In the genomic region with DNA sequence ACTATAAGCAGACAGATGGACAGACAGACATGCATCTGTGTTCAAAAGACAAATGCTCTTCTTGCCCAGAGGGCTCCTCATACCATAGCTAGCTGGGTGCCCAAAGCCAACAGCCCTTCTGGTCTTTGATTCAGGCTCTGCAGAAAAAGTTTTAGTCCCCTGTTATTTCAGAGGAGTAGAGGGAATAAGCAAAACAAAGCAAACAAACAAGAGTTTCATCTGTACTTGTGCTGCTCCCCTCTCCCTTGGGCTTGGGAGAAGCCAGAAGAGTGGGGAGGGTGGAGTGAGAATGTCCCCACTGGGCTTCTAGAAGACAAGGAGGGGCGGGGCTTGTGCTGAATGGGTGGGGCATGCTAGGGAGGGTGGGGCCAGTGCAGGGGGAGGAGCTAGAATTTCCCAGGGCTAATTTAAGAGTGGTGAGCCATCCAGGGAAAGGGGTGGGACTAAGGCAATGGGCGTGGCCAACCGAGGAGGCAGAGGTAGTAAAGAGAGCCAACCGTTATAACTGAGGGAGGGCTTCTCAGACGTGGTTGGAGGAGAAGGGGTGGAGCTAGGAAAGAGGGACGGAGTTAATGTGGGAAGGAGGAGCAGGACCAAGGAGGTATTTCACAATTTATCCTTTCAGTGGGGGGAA, we compare ENCODE assay signal across 16 cellular contexts.
DNase-seq lines count a peak whose midpoint lies in the region; ATAC-seq, FAIRE-seq and TF ChIP-seq lines count a peak whose summit lies in the region.
"Had no signal": no experiment of that assay in that cellular context is flagged by ENCODE, and none has a peak within 500 bp of the region (broad histone marks: within the 10 kb centered on the region; RNA-seq: fewer than 3 reads in every experiment).

No MANE protein-coding gene starts in this region.

- H3K4me1 Mint-ChIP-seq in stimulated activated naive CD8-positive, alpha-beta T cell treated with anti-CD3 and anti-CD28 coated beads, Interleukin-15, amount 100 ng/mL, for 72 hours, result no peaks in the 10 kb centered on the region
- H3K4me1 Mint-ChIP-seq in WTC11, result no peaks in the 10 kb centered on the region
- H3K4me1 Mint-ChIP-seq: naive B cell had no signal

- no peak for TF ChIP-seq CTCF in WTC11 (IDR thresholded peaks at IDR 0.05)

- CTCF ChIA-PET in HEK293T (lab: Yijun Ruan, JAX) (no interaction called here), WTC11 (lab: Charles Lee) (interaction anchor here (1.4 kb wide), 1 partner anchor 1098 kb away, joined by 3 read pairs; no protein-coding TSS in a partner anchor)

- ATAC-seq in stimulated activated naive CD8-positive, alpha-beta T cell treated with anti-CD3 and anti-CD28 coated beads, Interleukin-15, Interleukin-2, amounts not matched to agents 100 U/mL and 50 U/mL, for 24 hours, result no peak
- no peak for ATAC-seq in stimulated activated naive CD8-positive, alpha-beta T cell treated with anti-CD3 and anti-CD28 coated beads, Interleukin-15, amount 100 ng/mL, for 72 hours
- ATAC-seq in WTC11, result peak; percentile 89
- no peak for ATAC-seq in GM19351 (IDR thresholded peaks at IDR 0.05; ENCODE audit: unreplicated experiment)
- no peak for ATAC-seq in HG02571 (IDR thresholded peaks at IDR 0.05; ENCODE audit: unreplicated experiment)

- H3K4me3 Mint-ChIP-seq in stimulated activated naive CD8-positive, alpha-beta T cell treated with anti-CD3 and anti-CD28 coated beads, Interleukin-15, amount 100 ng/mL, for 72 hours, result no peak overlapping the region
- H3K4me3 Mint-ChIP-seq in WTC11, result no peak overlapping the region
- H3K4me3 Mint-ChIP-seq: activated T-helper 1 cell treated with anti-CD3 and anti-CD28 coated beads, Interleukin-12 subunit alpha, Interleukin-12 subunit beta, Interleukin-2, Interleukin-4 antibody, amounts not matched to agents 30 ng/mL and 10 ng/mL and 1 ng/mL, durations not matched to agents 14 hours and 24 hours and 36 hours; naive B cell had no signal

- peak; percentile 7 for DNase-seq in stimulated activated naive CD8-positive, alpha-beta T cell treated with anti-CD3 and anti-CD28 coated beads, Interleukin-15, Interleukin-2, amounts not matched to agents 100 U/mL and 50 U/mL, for 24 hours
- no peak for DNase-seq in stimulated activated naive CD8-positive, alpha-beta T cell treated with anti-CD3 and anti-CD28 coated beads, Interleukin-15, amount 100 ng/mL, for 72 hours
- DNase-seq in HEK293T (ENCODE audit: extremely low spot score) (peak; percentile 60), WTC11 (ENCODE audit: low spot score) (peak; percentile 72), DMS53 (lab: John Stamatoyannopoulos, UW) (no peak), urothelium cell line (ENCODE audit: low spot score) (no peak)
- DNase-seq: activated CD4-positive, alpha-beta T cell treated with anti-CD3 and anti-CD28 coated beads for 4 hours; DMS153; naive B cell; NCI-H1694 treated with DMSO at 0.1 percent for 48 hours; NCI-H446; SHP77 treated with DMSO at 0.1 percent for 48 hours; thyroid gland had no signal

- H3K27me3 Mint-ChIP-seq in stimulated activated naive CD8-positive, alpha-beta T cell treated with anti-CD3 and anti-CD28 coated beads, Interleukin-15, amount 100 ng/mL, for 72 hours, result peaks cover 7% of the 10 kb centered on the region
- H3K27me3 Mint-ChIP-seq in WTC11 (ENCODE audit: low read depth), result no peaks in the 10 kb centered on the region

- no peaks in the 10 kb centered on the region for H3K9me3 Mint-ChIP-seq in stimulated activated naive CD8-positive, alpha-beta T cell treated with anti-CD3 and anti-CD28 coated beads, Interleukin-15, amount 100 ng/mL, for 72 hours
- H3K9me3 Mint-ChIP-seq in WTC11, result no peaks in the 10 kb centered on the region
- H3K9me3 Mint-ChIP-seq: activated T-helper 1 cell treated with anti-CD3 and anti-CD28 coated beads, Interleukin-12 subunit alpha, Interleukin-12 subunit beta, Interleukin-2, Interleukin-4 antibody, amounts not matched to agents 30 ng/mL and 10 ng/mL and 1 ng/mL, durations not matched to agents 14 hours and 24 hours and 36 hours had no signal

- no peak overlapping the region for H3K27ac Mint-ChIP-seq in stimulated activated naive CD8-positive, alpha-beta T cell treated with anti-CD3 and anti-CD28 coated beads, Interleukin-15, amount 100 ng/mL, for 72 hours
- H3K27ac Mint-ChIP-seq in WTC11, result no peak overlapping the region
- H3K27ac Mint-ChIP-seq: activated T-helper 1 cell treated with anti-CD3 and anti-CD28 coated beads, Interleukin-12 subunit alpha, Interleukin-12 subunit beta, Interleukin-2, Interleukin-4 antibody, amounts not matched to agents 30 ng/mL and 10 ng/mL and 1 ng/mL, durations not matched to agents 14 hours and 24 hours and 36 hours had no signal

- POLR2A ChIA-PET in HEK293T (lab: Yijun Ruan, JAX) (no interaction called here), WTC11 (lab: Charles Lee) (no interaction called here)

- no peak for FAIRE-seq in urothelium cell line (lab: Jason Lieb, UNC)

- H3K36me3 Mint-ChIP-seq in WTC11, result no peaks in the 10 kb centered on the region
- H3K36me3 Mint-ChIP-seq: naive B cell had no signal

TF ChIP-seq in HEK293T, 16 proteins besides CTCF, POLR2A, EP300 and RAD21:
- TF ChIP-seq TARDBP (IDR thresholded peaks at IDR 0.05) (no peak), FOXK2 (IDR thresholded peaks at IDR 0.05) (no peak), ARNT (IDR thresholded peaks at IDR 0.05) (no peak), LEF1 (IDR thresholded peaks at IDR 0.05; ENCODE audit: borderline replicate concordance) (no peak), ELF4 (IDR thresholded peaks at IDR 0.05) (no peak), FOXA1 (IDR thresholded peaks at IDR 0.05) (no peak), BHLHE40 (IDR thresholded peaks at IDR 0.05; ENCODE audit: borderline replicate concordance) (no peak)
- TF ChIP-seq, protein P1, sequence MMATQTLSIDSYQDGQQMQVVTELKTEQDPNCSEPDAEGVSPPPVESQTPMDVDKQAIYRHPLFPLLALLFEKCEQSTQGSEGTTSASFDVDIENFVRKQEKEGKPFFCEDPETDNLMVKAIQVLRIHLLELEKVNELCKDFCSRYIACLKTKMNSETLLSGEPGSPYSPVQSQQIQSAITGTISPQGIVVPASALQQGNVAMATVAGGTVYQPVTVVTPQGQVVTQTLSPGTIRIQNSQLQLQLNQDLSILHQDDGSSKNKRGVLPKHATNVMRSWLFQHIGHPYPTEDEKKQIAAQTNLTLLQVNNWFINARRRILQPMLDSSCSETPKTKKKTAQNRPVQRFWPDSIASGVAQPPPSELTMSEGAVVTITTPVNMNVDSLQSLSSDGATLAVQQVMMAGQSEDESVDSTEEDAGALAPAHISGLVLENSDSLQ (IDR thresholded peaks at IDR 0.05), result no peak

TF ChIP-seq in WTC11, 78 proteins besides CTCF, POLR2A, EP300 and RAD21:
- TF ChIP-seq NR2C2 (CRISPR knock-in tag; IDR thresholded peaks at IDR 0.05) (no peak), FOXK1 (CRISPR knock-in tag; IDR thresholded peaks at IDR 0.05) (no peak)

Comparison
In these comparisons a context has a peak if more than half of its experiments do, and no peak if none do; other contexts are left out.
1. DNase-seq: peak in stimulated activated naive CD8-positive, alpha-beta T cell treated with anti-CD3 and anti-CD28 coated beads, Interleukin-15, Interleukin-2, amounts not matched to agents 100 U/mL and 50 U/mL, for 24 hours (single experiment), HEK293T (single experiment) and WTC11 (single experiment); none in stimulated activated naive CD8-positive, alpha-beta T cell treated with anti-CD3 and anti-CD28 coated beads, Interleukin-15, amount 100 ng/mL, for 72 hours (0 of 2), DMS53 (single experiment) and urothelium cell line (single experiment).